ENCODE assay signal across 8 cellular contexts in genomic region chr16:28491970-28492474, GRCh38. TPM values are rescaled to one million over a fixed set of nuclear protein-coding genes. Genes with fewer than 3 reads are reported as not detected.
DNase-seq lines count a peak whose midpoint lies in the region; ATAC-seq and TF ChIP-seq lines count a peak whose summit lies in the region.

CLN3 (minus strand) TSS chr16:28492074; CDS start chr16:28491759, 315 bp downstream.

- peak within 1 kb of the TSS; percentile 100 for H3K27ac Mint-ChIP-seq in activated CD4-positive, alpha-beta T cell treated with anti-CD3 and anti-CD28 coated beads, Interleukin-2, amount 10 ng/mL, durations not matched to agents 7 days and 5 days

- H3K4me3 Mint-ChIP-seq in activated CD4-positive, alpha-beta T cell treated with anti-CD3 and anti-CD28 coated beads, Interleukin-2, amount 10 ng/mL, durations not matched to agents 7 days and 5 days, result peak within 1 kb of the TSS; percentile 89

- TF ChIP-seq CTCF in BJ (IDR thresholded peaks at IDR 0.05; ENCODE audit: insufficient read depth, low read depth, low read length) (no peak), coronary artery (IDR thresholded peaks at IDR 0.05) (no peak)

- H3K36me3 ChIP-seq in BJ (ENCODE audit: control insufficient read depth, insufficient read depth, low read length), result peaks cover 7% of the 10 kb centered on the region

- DNase-seq in BJ (ENCODE audit: low read depth) (peak; percentile 73), NCI-H69 (lab: John Stamatoyannopoulos, UW) (peak; percentile 96), coronary artery (ENCODE audit: low spot score) (peak; percentile 96), left colon (peak; percentile 92 to 96)
- peak; percentile 94 for DNase-seq in activated CD4-positive, alpha-beta T cell treated with anti-CD3 and anti-CD28 coated beads, Interleukin-2, amount 10 ng/mL, durations not matched to agents 7 days and 5 days
- DNase-seq in stimulated activated CD4-positive, alpha-beta T cell treated with anti-CD3 and anti-CD28 coated beads, Interleukin-1b, Interleukin-23, amount 100 ng/mL, for 4 hours (ENCODE audit: low read depth in 2 of 2), result peak; percentile 69 to 77

- CTCF ChIA-PET in BJ (lab: Yijun Ruan, JAX), result interaction anchor here (0.6 to 2.3 kb wide), 2 partner anchors 11 to 124 kb away, joined by 3 to 8 read pairs; no protein-coding TSS in a partner anchor
- CTCF ChIA-PET in activated CD4-positive, alpha-beta T cell treated with anti-CD3 and anti-CD28 coated beads, Interleukin-2, amount 10 ng/mL, durations not matched to agents 7 days and 5 days (lab: Charles Lee), result interaction anchor here (0.6 to 2.0 kb wide), 8 partner anchors 13 to 453 kb away, joined by 3 to 6 read pairs (median 4); partner anchors contain the start of gene SGF29

- POLR2A ChIA-PET in BJ (lab: Charles Lee), result no interaction called here
- POLR2A ChIA-PET in activated CD4-positive, alpha-beta T cell treated with anti-CD3 and anti-CD28 coated beads, Interleukin-2, amount 10 ng/mL, durations not matched to agents 7 days and 5 days (lab: Charles Lee), result no interaction called here

- H3K27ac ChIP-seq in coronary artery, result peak within 1 kb of the TSS; percentile 89 to 98

- no peaks in the 10 kb centered on the region for H3K9me3 Mint-ChIP-seq in activated CD4-positive, alpha-beta T cell treated with anti-CD3 and anti-CD28 coated beads, Interleukin-2, amount 10 ng/mL, durations not matched to agents 7 days and 5 days

- peaks cover 37% of the 10 kb centered on the region for H3K36me3 Mint-ChIP-seq in activated CD4-positive, alpha-beta T cell treated with anti-CD3 and anti-CD28 coated beads, Interleukin-2, amount 10 ng/mL, durations not matched to agents 7 days and 5 days (ENCODE audit: low read depth)

- no peaks in the 10 kb centered on the region for H3K27me3 Mint-ChIP-seq in activated CD4-positive, alpha-beta T cell treated with anti-CD3 and anti-CD28 coated beads, Interleukin-2, amount 10 ng/mL, durations not matched to agents 7 days and 5 days

- peak; percentile 66 for ATAC-seq in GM19324 (IDR thresholded peaks at IDR 0.05; ENCODE audit: low FRiP score, unreplicated experiment)
- peak; percentile 66 for ATAC-seq in HG03520 (IDR thresholded peaks at IDR 0.05; ENCODE audit: unreplicated experiment)
- ATAC-seq in left colon, result peak; percentile 71

- H3K27me3 ChIP-seq in BJ (ENCODE audit: control insufficient read depth, insufficient read depth, low read length), result no peaks in the 10 kb centered on the region

- intact Hi-C loops in left colon (cut with DNase I, micrococcal nuclease), result no loop called here

- H3K4me3 ChIP-seq in BJ (ENCODE audit: low read depth, low read length), result peak within 1 kb of the TSS; percentile 85
- H3K4me3 ChIP-seq in coronary artery, result peak within 1 kb of the TSS; percentile 94

- peaks cover 55% of the 10 kb centered on the region for H3K4me1 Mint-ChIP-seq in activated CD4-positive, alpha-beta T cell treated with anti-CD3 and anti-CD28 coated beads, Interleukin-2, amount 10 ng/mL, durations not matched to agents 7 days and 5 days

RNA-seq across cellular contexts. Expression of gene CLN3, which starts in this region (rescaled TPM):
- polyA plus RNA-seq in BJ (2011; rRNA removed), result 20.6 and 25.2 TPM in 2 replicates
- polyA minus RNA-seq in BJ (2011; rRNA and poly(A)+ RNA removed), result 8.2 and 18.7 TPM in 2 replicates
- total RNA-seq in activated CD4-positive, alpha-beta T cell treated with anti-CD3 and anti-CD28 coated beads, Interleukin-2, amount 10 ng/mL, durations not matched to agents 7 days and 5 days, result 10 to 100 TPM; 53.4 to 58.4 TPM
- 100 to 1,000 TPM in 1 of 2 donors, 10 to 100 TPM in 1; 84.0 to 142 TPM for total RNA-seq in left colon

Comparison
In these comparisons a context has a peak if more than half of its experiments do, and no peak if none do; other contexts are left out.
1. Peak in every context shown above with its lines: DNase-seq, ATAC-seq, H3K4me3 ChIP-seq and H3K27ac ChIP-seq.